ENCODE assay signal across 1 cellular context in the genomic region with DNA sequence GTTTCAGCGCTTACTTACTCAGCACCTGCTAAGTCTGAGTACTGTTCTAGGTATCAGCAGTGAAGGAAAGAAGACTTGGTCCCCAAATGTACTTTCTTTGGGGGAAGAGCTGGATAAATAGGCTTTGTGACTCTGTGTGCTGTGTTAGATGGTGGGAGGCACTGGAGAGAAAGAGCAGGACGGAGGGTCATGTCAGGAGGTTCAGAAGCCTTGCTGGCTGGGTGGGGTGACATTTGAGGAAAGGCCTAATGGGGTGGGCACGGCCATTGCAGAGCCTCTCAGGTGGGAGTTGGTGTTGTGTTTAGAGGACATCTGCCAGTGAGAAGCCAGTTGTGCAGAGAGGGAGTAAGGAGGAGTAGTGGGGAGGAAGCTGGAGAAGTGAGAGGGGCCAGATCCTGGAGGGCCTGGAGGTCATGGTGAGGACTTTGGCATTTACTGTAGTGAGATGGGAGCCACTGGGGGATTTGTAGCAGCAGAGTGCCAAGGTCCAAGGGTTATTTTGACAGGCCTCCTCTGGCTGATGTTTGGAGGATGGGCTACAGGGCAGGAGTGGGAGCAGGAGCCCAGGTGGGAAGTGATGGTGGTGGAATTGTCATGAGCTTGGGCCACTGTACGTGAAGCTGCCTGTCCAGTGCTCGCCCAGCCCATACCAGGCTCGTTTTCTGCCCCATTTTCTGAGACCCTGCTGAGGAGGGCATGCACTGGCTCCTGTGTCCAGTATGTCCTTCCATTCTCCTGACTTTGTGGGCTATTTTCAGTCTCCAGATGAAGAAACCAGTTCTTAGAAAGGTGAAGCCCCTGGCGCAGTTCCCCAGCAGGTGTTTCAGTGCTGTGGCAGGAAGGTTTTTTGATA.
TF ChIP-seq lines count a peak whose summit lies in the region.

No MANE protein-coding gene starts in this region.

TF ChIP-seq in HepG2, 621 proteins besides CTCF, POLR2A, EP300 and RAD21 (continued from another document and continues in another):
- TF ChIP-seq, protein P1, sequence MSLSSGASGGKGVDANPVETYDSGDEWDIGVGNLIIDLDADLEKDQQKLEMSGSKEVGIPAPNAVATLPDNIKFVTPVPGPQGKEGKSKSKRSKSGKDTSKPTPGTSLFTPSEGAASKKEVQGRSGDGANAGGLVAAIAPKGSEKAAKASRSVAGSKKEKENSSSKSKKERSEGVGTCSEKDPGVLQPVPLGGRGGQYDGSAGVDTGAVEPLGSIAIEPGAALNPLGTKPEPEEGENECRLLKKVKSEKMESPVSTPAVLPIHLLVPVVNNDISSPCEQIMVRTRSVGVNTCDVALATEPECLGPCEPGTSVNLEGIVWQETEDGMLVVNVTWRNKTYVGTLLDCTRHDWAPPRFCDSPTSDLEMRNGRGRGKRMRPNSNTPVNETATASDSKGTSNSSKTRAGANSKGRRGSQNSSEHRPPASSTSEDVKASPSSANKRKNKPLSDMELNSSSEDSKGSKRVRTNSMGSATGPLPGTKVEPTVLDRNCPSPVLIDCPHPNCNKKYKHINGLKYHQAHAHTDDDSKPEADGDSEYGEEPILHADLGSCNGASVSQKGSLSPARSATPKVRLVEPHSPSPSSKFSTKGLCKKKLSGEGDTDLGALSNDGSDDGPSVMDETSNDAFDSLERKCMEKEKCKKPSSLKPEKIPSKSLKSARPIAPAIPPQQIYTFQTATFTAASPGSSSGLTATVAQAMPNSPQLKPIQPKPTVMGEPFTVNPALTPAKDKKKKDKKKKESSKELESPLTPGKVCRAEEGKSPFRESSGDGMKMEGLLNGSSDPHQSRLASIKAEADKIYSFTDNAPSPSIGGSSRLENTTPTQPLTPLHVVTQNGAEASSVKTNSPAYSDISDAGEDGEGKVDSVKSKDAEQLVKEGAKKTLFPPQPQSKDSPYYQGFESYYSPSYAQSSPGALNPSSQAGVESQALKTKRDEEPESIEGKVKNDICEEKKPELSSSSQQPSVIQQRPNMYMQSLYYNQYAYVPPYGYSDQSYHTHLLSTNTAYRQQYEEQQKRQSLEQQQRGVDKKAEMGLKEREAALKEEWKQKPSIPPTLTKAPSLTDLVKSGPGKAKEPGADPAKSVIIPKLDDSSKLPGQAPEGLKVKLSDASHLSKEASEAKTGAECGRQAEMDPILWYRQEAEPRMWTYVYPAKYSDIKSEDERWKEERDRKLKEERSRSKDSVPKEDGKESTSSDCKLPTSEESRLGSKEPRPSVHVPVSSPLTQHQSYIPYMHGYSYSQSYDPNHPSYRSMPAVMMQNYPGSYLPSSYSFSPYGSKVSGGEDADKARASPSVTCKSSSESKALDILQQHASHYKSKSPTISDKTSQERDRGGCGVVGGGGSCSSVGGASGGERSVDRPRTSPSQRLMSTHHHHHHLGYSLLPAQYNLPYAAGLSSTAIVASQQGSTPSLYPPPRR (CRISPR knock-in tag; IDR thresholded peaks at IDR 0.05; ENCODE audit: borderline replicate concordance) = peak; percentile 86
- TF ChIP-seq ZNF451 (CRISPR knock-in tag; IDR thresholded peaks at IDR 0.05) (no peak), ARID2 (CRISPR knock-in tag; IDR thresholded peaks at IDR 0.05; ENCODE audit: borderline replicate concordance) (no peak), AKAP8 (CRISPR knock-in tag; IDR thresholded peaks at IDR 0.05) (no peak), ZNF724P (CRISPR knock-in tag; IDR thresholded peaks at IDR 0.05; ENCODE audit: borderline replicate concordance) (peak; percentile 21; the same call in 1 of the 2 replicates), ZNF33A (CRISPR knock-in tag; IDR thresholded peaks at IDR 0.05; ENCODE audit: borderline replicate concordance) (no peak), ZNF224 (CRISPR knock-in tag; IDR thresholded peaks at IDR 0.05) (0 out of 2 replicates have a peak, but pooled peaks have one; percentile 46), PHF21A (CRISPR knock-in tag; IDR thresholded peaks at IDR 0.05) (peak; percentile 84), YEATS4 (CRISPR knock-in tag; IDR thresholded peaks at IDR 0.05; ENCODE audit: borderline replicate concordance) (no peak; the same call in 1 of the 2 replicates), CBX5 (CRISPR knock-in tag; IDR thresholded peaks at IDR 0.05; ENCODE audit: borderline replicate concordance) (no peak; the same call in 1 of the 2 replicates), ARNTL (CRISPR knock-in tag; IDR thresholded peaks at IDR 0.05) (0 out of 2 replicates have a peak, but pooled peaks have one; percentile 63), ZNF343 (CRISPR knock-in tag; IDR thresholded peaks at IDR 0.05) (peak; percentile 92), ZNF331 (CRISPR knock-in tag; IDR thresholded peaks at IDR 0.05) (peak; percentile 11; the same call in 1 of the 2 replicates), ZMAT3 (CRISPR knock-in tag; conservative IDR thresholded peaks at IDR 0.05) (peak; percentile 35; the same call in 1 of the 2 replicates), ZNF607 (CRISPR knock-in tag; IDR thresholded peaks at IDR 0.05; ENCODE audit: borderline replicate concordance) (0 out of 2 replicates have a peak, but pooled peaks have one; percentile 61), SIX4 (CRISPR knock-in tag; IDR thresholded peaks at IDR 0.05) (peak; percentile 32; the same call in 1 of the 2 replicates), ZNF225 (CRISPR knock-in tag; IDR thresholded peaks at IDR 0.05) (0 out of 2 replicates have a peak, but pooled peaks have one; percentile 34), ZBTB8A (CRISPR knock-in tag; IDR thresholded peaks at IDR 0.05; ENCODE audit: borderline replicate concordance, low read depth) (no peak), ZNF558 (CRISPR knock-in tag; IDR thresholded peaks at IDR 0.05; ENCODE audit: borderline replicate concordance) (peak; percentile 59; the same call in 1 of the 2 replicates), AGO2 (optimal IDR thresholded peaks at IDR 0.05; ENCODE audit: low read depth, low read length) (peak; percentile 56), SOX5 (CRISPR knock-in tag; IDR thresholded peaks at IDR 0.05; ENCODE audit: borderline replicate concordance) (peak; percentile 57), ZSCAN9 (CRISPR knock-in tag; IDR thresholded peaks at IDR 0.05; ENCODE audit: borderline replicate concordance) (no peak), FOXC1 (CRISPR knock-in tag; IDR thresholded peaks at IDR 0.05; ENCODE audit: borderline replicate concordance) (peak; percentile 14; the same call in 1 of the 2 replicates), HNRNPH1 (optimal IDR thresholded peaks at IDR 0.05; ENCODE audit: low read depth, low read length) (peak; percentile 82), LCORL (IDR thresholded peaks at IDR 0.05) (0 out of 2 replicates have a peak, but pooled peaks have one; percentile 36), LCORL (CRISPR knock-in tag; IDR thresholded peaks at IDR 0.05) (peak; percentile 88), ZNF121 (CRISPR knock-in tag; IDR thresholded peaks at IDR 0.05) (no peak), ZNF556 (CRISPR knock-in tag; IDR thresholded peaks at IDR 0.05; ENCODE audit: borderline replicate concordance) (peak; percentile 92), ZC3H4 (CRISPR knock-in tag; IDR thresholded peaks at IDR 0.05; ENCODE audit: borderline replicate concordance) (no peak), ZKSCAN8 (CRISPR knock-in tag; IDR thresholded peaks at IDR 0.05; ENCODE audit: borderline replicate concordance) (peak; percentile 49; the same call in 1 of the 2 replicates)
- TF ChIP-seq, protein P2, sequence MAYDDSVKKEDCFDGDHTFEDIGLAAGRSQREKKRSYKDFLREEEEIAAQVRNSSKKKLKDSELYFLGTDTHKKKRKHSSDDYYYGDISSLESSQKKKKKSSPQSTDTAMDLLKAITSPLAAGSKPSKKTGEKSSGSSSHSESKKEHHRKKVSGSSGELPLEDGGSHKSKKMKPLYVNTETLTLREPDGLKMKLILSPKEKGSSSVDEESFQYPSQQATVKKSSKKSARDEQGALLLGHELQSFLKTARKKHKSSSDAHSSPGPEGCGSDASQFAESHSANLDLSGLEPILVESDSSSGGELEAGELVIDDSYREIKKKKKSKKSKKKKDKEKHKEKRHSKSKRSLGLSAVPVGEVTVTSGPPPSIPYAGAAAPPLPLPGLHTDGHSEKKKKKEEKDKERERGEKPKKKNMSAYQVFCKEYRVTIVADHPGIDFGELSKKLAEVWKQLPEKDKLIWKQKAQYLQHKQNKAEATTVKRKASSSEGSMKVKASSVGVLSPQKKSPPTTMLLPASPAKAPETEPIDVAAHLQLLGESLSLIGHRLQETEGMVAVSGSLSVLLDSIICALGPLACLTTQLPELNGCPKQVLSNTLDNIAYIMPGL (CRISPR knock-in tag; IDR thresholded peaks at IDR 0.05; ENCODE audit: borderline replicate concordance in 1 of 2, low read depth in 1 of 2) = peak; percentile 14 to 68; a peak in 3 of 4 replicates
- TF ChIP-seq, protein P3, sequence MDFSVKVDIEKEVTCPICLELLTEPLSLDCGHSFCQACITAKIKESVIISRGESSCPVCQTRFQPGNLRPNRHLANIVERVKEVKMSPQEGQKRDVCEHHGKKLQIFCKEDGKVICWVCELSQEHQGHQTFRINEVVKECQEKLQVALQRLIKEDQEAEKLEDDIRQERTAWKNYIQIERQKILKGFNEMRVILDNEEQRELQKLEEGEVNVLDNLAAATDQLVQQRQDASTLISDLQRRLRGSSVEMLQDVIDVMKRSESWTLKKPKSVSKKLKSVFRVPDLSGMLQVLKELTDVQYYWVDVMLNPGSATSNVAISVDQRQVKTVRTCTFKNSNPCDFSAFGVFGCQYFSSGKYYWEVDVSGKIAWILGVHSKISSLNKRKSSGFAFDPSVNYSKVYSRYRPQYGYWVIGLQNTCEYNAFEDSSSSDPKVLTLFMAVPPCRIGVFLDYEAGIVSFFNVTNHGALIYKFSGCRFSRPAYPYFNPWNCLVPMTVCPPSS (IDR thresholded peaks at IDR 0.05) = no peak
- TF ChIP-seq, protein P4, sequence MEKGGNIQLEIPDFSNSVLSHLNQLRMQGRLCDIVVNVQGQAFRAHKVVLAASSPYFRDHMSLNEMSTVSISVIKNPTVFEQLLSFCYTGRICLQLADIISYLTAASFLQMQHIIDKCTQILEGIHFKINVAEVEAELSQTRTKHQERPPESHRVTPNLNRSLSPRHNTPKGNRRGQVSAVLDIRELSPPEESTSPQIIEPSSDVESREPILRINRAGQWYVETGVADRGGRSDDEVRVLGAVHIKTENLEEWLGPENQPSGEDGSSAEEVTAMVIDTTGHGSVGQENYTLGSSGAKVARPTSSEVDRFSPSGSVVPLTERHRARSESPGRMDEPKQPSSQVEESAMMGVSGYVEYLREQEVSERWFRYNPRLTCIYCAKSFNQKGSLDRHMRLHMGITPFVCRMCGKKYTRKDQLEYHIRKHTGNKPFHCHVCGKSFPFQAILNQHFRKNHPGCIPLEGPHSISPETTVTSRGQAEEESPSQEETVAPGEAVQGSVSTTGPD (CRISPR knock-in tag; IDR thresholded peaks at IDR 0.05) = 0 out of 2 replicates have a peak, but pooled peaks have one; percentile 51
- TF ChIP-seq, protein P5, sequence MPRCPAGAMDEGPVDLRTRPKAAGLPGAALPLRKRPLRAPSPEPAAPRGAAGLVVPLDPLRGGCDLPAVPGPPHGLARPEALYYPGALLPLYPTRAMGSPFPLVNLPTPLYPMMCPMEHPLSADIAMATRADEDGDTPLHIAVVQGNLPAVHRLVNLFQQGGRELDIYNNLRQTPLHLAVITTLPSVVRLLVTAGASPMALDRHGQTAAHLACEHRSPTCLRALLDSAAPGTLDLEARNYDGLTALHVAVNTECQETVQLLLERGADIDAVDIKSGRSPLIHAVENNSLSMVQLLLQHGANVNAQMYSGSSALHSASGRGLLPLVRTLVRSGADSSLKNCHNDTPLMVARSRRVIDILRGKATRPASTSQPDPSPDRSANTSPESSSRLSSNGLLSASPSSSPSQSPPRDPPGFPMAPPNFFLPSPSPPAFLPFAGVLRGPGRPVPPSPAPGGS (CRISPR knock-in tag; IDR thresholded peaks at IDR 0.05) = 0 out of 2 replicates have a peak, but pooled peaks have one; percentile 19
- TF ChIP-seq, protein P6, sequence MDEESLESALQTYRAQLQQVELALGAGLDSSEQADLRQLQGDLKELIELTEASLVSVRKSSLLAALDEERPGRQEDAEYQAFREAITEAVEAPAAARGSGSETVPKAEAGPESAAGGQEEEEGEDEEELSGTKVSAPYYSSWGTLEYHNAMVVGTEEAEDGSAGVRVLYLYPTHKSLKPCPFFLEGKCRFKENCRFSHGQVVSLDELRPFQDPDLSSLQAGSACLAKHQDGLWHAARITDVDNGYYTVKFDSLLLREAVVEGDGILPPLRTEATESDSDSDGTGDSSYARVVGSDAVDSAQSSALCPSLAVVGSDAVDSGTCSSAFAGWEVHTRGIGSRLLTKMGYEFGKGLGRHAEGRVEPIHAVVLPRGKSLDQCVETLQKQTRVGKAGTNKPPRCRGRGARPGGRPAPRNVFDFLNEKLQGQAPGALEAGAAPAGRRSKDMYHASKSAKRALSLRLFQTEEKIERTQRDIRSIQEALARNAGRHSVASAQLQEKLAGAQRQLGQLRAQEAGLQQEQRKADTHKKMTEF (CRISPR knock-in tag; IDR thresholded peaks at IDR 0.05) = peak; percentile 69; the same call in 1 of the 2 replicates
- TF ChIP-seq, protein P7, sequence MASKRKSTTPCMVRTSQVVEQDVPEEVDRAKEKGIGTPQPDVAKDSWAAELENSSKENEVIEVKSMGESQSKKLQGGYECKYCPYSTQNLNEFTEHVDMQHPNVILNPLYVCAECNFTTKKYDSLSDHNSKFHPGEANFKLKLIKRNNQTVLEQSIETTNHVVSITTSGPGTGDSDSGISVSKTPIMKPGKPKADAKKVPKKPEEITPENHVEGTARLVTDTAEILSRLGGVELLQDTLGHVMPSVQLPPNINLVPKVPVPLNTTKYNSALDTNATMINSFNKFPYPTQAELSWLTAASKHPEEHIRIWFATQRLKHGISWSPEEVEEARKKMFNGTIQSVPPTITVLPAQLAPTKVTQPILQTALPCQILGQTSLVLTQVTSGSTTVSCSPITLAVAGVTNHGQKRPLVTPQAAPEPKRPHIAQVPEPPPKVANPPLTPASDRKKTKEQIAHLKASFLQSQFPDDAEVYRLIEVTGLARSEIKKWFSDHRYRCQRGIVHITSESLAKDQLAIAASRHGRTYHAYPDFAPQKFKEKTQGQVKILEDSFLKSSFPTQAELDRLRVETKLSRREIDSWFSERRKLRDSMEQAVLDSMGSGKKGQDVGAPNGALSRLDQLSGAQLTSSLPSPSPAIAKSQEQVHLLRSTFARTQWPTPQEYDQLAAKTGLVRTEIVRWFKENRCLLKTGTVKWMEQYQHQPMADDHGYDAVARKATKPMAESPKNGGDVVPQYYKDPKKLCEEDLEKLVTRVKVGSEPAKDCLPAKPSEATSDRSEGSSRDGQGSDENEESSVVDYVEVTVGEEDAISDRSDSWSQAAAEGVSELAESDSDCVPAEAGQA (IDR thresholded peaks at IDR 0.05; ENCODE audit: low read depth) = peak; percentile 50; the same call in 1 of the 2 replicates
- TF ChIP-seq, protein P7 (CRISPR knock-in tag; IDR thresholded peaks at IDR 0.05; ENCODE audit: borderline replicate concordance) = no peak
